ENCODE assay signal across 28 cellular contexts in genomic region chr7:13021566-13021965, GRCh38.
DNase-seq lines count a peak whose midpoint lies in the region; ATAC-seq and TF ChIP-seq lines count a peak whose summit lies in the region.
"Had no signal": no experiment of that assay in that cellular context is flagged by ENCODE, and none has a peak within 500 bp of the region (broad histone marks: within the 10 kb centered on the region; RNA-seq: fewer than 3 reads in every experiment).

No MANE protein-coding gene starts in this region.

- no peaks in the 10 kb centered on the region for H3K4me1 ChIP-seq in ascending aorta
- H3K4me1 ChIP-seq: pancreas, uterus had no signal

- H3K27me3 ChIP-seq in CD4-positive, alpha-beta T cell (ENCODE audit: control insufficient read depth, insufficient read depth, low read length) = no peaks in the 10 kb centered on the region
- H3K27me3 ChIP-seq in ascending aorta = no peaks in the 10 kb centered on the region
- H3K27me3 ChIP-seq: pancreas, uterus had no signal

- H3K9me3 Mint-ChIP-seq in brain (peaks cover 0 to 13% (median 5%) of the 10 kb centered on the region in 5 experiments), mesothelial cell of epicardium (peaks cover 13% of the 10 kb centered on the region)
- H3K9me3 Mint-ChIP-seq in CD4-positive, alpha-beta T cell = no peaks in the 10 kb centered on the region
- H3K9me3 Mint-ChIP-seq: activated naive CD4-positive, alpha-beta T cell treated with anti-CD3 and anti-CD28 coated beads, Interleukin-2, amount 10 ng/mL, durations not matched to agents 7 days and 5 days; activated T-helper 1 cell treated with anti-CD3 and anti-CD28 coated beads, Interleukin-12 subunit alpha, Interleukin-12 subunit beta, Interleukin-2, Interleukin-4 antibody, amounts not matched to agents 30 ng/mL and 10 ng/mL and 1 ng/mL, durations not matched to agents 14 hours and 24 hours and 36 hours; central memory CD8-positive, alpha-beta T cell; naive thymus-derived CD8-positive, alpha-beta T cell had no signal

- H3K27me3 Mint-ChIP-seq in brain (no peaks in the 10 kb centered on the region), mesothelial cell of epicardium (ENCODE audit: low read depth) (no peaks in the 10 kb centered on the region)
- no peaks in the 10 kb centered on the region for H3K27me3 Mint-ChIP-seq in CD4-positive, alpha-beta T cell
- H3K27me3 Mint-ChIP-seq: activated B cell treated with CpG ODN at 0.5 μM for 24 hours; activated naive CD4-positive, alpha-beta T cell treated with anti-CD3 and anti-CD28 coated beads, Interleukin-2, amount 10 ng/mL, durations not matched to agents 7 days and 5 days; central memory CD8-positive, alpha-beta T cell had no signal

- H3K4me3 Mint-ChIP-seq in brain = peak overlapping the region in 2 of 5 experiments; percentile 4 to 20
- no peak overlapping the region for H3K4me3 Mint-ChIP-seq in mesothelial cell of epicardium
- H3K4me3 Mint-ChIP-seq in CD4-positive, alpha-beta T cell = no peak overlapping the region
- H3K4me3 Mint-ChIP-seq: activated B cell treated with CpG ODN at 0.5 μM for 24 hours; activated naive CD4-positive, alpha-beta T cell treated with anti-CD3 and anti-CD28 coated beads, Interleukin-2, amount 10 ng/mL, durations not matched to agents 7 days and 5 days; activated T-helper 1 cell treated with anti-CD3 and anti-CD28 coated beads, Interleukin-12 subunit alpha, Interleukin-12 subunit beta, Interleukin-2, Interleukin-4 antibody, amounts not matched to agents 30 ng/mL and 10 ng/mL and 1 ng/mL, durations not matched to agents 14 hours and 24 hours and 36 hours; central memory CD8-positive, alpha-beta T cell; naive thymus-derived CD8-positive, alpha-beta T cell had no signal

- POLR2A ChIA-PET in CD4-positive, alpha-beta T cell (lab: Charles Lee) = no interaction called here

- CTCF ChIA-PET in CD4-positive, alpha-beta T cell (lab: Charles Lee) = no interaction called here

- ATAC-seq in sciatic nerve = no peak
- ATAC-seq in CD4-positive, alpha-beta T cell (ENCODE audit: poor library complexity) = no peak
- ATAC-seq: left cardiac atrium; naive thymus-derived CD8-positive, alpha-beta T cell; pancreas; right cardiac atrium; stimulated activated naive CD8-positive, alpha-beta T cell treated with anti-CD3 and anti-CD28 coated beads, Interleukin-15, Interleukin-2, amounts not matched to agents 100 U/mL and 50 U/mL, for 24 hours had no signal

- H3K9me3 ChIP-seq in CD4-positive, alpha-beta T cell (ENCODE audit: control insufficient read depth, low read length) = no peaks in the 10 kb centered on the region
- no peaks in the 10 kb centered on the region for H3K9me3 ChIP-seq in ascending aorta
- H3K9me3 ChIP-seq: pancreas, thoracic aorta, uterus had no signal

- H3K36me3 Mint-ChIP-seq in brain (no peaks in the 10 kb centered on the region), mesothelial cell of epicardium (no peaks in the 10 kb centered on the region)
- no peaks in the 10 kb centered on the region for H3K36me3 Mint-ChIP-seq in CD4-positive, alpha-beta T cell (ENCODE audit: low read depth)
- H3K36me3 Mint-ChIP-seq: activated naive CD4-positive, alpha-beta T cell treated with anti-CD3 and anti-CD28 coated beads, Interleukin-2, amount 10 ng/mL, durations not matched to agents 7 days and 5 days; naive thymus-derived CD8-positive, alpha-beta T cell had no signal

- H3K27ac ChIP-seq in CD4-positive, alpha-beta T cell (ENCODE audit: low read depth, low read length) = no peak overlapping the region
- H3K27ac ChIP-seq in ascending aorta = no peak overlapping the region
- H3K27ac ChIP-seq: pancreas, thoracic aorta, uterus had no signal

- intact Hi-C loops in sciatic nerve (cut with DNase I) (no loop called here), ascending aorta (cut with DNase I) (no loop called here)
- intact Hi-C loops in CD4-positive, alpha-beta T cell (cut with DNase I, micrococcal nuclease) = no loop called here

- H3K27ac Mint-ChIP-seq in brain = peak overlapping the region in 3 of 5 experiments; percentile 53 to 84 (median 70)
- H3K27ac Mint-ChIP-seq in mesothelial cell of epicardium = peak overlapping the region; percentile 5
- H3K27ac Mint-ChIP-seq in CD4-positive, alpha-beta T cell = no peak overlapping the region
- H3K27ac Mint-ChIP-seq: activated B cell treated with CpG ODN at 0.5 μM for 24 hours; activated naive CD4-positive, alpha-beta T cell treated with anti-CD3 and anti-CD28 coated beads, Interleukin-2, amount 10 ng/mL, durations not matched to agents 7 days and 5 days; activated T-helper 1 cell treated with anti-CD3 and anti-CD28 coated beads, Interleukin-12 subunit alpha, Interleukin-12 subunit beta, Interleukin-2, Interleukin-4 antibody, amounts not matched to agents 30 ng/mL and 10 ng/mL and 1 ng/mL, durations not matched to agents 14 hours and 24 hours and 36 hours; naive thymus-derived CD8-positive, alpha-beta T cell had no signal

- H3K36me3 ChIP-seq in ascending aorta = no peaks in the 10 kb centered on the region
- H3K36me3 ChIP-seq: pancreas, thoracic aorta, uterus had no signal

- H3K4me1 Mint-ChIP-seq in brain (peaks cover 54% of the 10 kb centered on the region), mesothelial cell of epicardium (peaks cover 25% of the 10 kb centered on the region)
- no peaks in the 10 kb centered on the region for H3K4me1 Mint-ChIP-seq in CD4-positive, alpha-beta T cell (ENCODE audit: low read depth)
- H3K4me1 Mint-ChIP-seq: activated B cell treated with CpG ODN at 0.5 μM for 24 hours; activated naive CD4-positive, alpha-beta T cell treated with anti-CD3 and anti-CD28 coated beads, Interleukin-2, amount 10 ng/mL, durations not matched to agents 7 days and 5 days; central memory CD8-positive, alpha-beta T cell; naive thymus-derived CD8-positive, alpha-beta T cell had no signal

- DNase-seq in DMS114 treated with DMSO at 0.1 percent for 48 hours (lab: John Stamatoyannopoulos, UW; ENCODE audit: unreplicated experiment) (peak; percentile 83), HuH-7 (ENCODE audit: low spot score) (peak; percentile 20), mesothelial cell of epicardium (ENCODE audit: low spot score in 2 of 2, unreplicated experiment in 2 of 2) (no peak), sciatic nerve (ENCODE audit: low spot score) (no peak), NCI-H2227 (lab: John Stamatoyannopoulos, UW; ENCODE audit: unreplicated experiment) (no peak), ascending aorta (ENCODE audit: low spot score in 2 of 2) (no peak)
- no peak for DNase-seq in CD4-positive, alpha-beta T cell
- DNase-seq: activated B cell treated with CpG ODN at 0.5 μM for 24 hours; activated naive CD4-positive, alpha-beta T cell treated with anti-CD3 and anti-CD28 coated beads, Interleukin-2, amount 10 ng/mL, durations not matched to agents 7 days and 5 days; amniotic stem cell; C1 segment of cervical spinal cord; head of caudate nucleus; left cardiac atrium; midbrain; naive thymus-derived CD8-positive, alpha-beta T cell; NCI-H187; NCI-H774; OCI-M1; pancreas; right cardiac atrium; stimulated activated CD4-positive, alpha-beta T cell treated with anti-CD3 and anti-CD28 coated beads, Interleukin-15, amount 100 ng/mL, for 24 hours; stimulated activated naive CD8-positive, alpha-beta T cell treated with anti-CD3 and anti-CD28 coated beads, Interleukin-15, Interleukin-2, amounts not matched to agents 100 U/mL and 50 U/mL, for 24 hours; T1000; uterus had no signal

- TF ChIP-seq CTCF in brain (conservative IDR thresholded peaks at IDR 0.05) (no peak), mesothelial cell of epicardium (IDR thresholded peaks at IDR 0.05; ENCODE audit: unreplicated experiment) (no peak), ascending aorta (IDR thresholded peaks at IDR 0.05) (no peak)
- no peak for TF ChIP-seq CTCF in CD4-positive, alpha-beta T cell (IDR thresholded peaks at IDR 0.05)

- H3K4me3 ChIP-seq in ascending aorta = no peak overlapping the region
- H3K4me3 ChIP-seq: pancreas, thoracic aorta, uterus had no signal

Comparison
In these comparisons a context has a peak if more than half of its experiments do, and no peak if none do; other contexts are left out.
1. DNase-seq: peak in DMS114 treated with DMSO at 0.1 percent for 48 hours (single experiment) and HuH-7 (single experiment); none in mesothelial cell of epicardium (0 of 2), sciatic nerve (single experiment), NCI-H2227 (single experiment), CD4-positive, alpha-beta T cell (0 of 10) and ascending aorta (0 of 2).